23 cellular contexts compared by ENCODE assay signal in the genomic region with DNA sequence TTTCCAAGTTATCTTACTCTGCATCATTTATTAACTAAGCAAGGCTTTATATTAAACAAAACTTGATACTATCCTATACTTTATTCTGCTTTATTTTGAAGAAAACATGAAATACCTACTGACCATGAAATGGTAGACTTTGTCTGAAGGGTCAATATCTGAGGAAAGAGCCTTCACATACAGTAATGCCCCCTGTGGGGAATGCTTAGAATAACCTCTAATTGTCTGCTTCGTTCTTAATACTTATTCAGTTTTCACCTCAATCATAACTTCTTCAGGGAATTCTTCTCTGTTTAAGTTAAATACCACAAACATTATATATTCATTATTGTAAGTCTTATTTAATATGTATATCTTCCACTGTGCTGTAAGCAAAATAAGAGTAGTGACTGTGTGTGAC.
"Had no signal": no experiment of that assay in that cellular context is flagged by ENCODE, and none has a peak within 500 bp of the region (broad histone marks: within the 10 kb centered on the region; RNA-seq: fewer than 3 reads in every experiment).

No MANE protein-coding gene starts in this region.

- H3K36me3 ChIP-seq: left ventricle myocardium inferior, lower lobe of right lung, prostate gland, spleen, tibial nerve had no signal

- H3K27me3 Mint-ChIP-seq: dendritic cell treated with granulocyte-macrophage colony-stimulating factor and Interleukin-4, amounts not matched to agents 40 ng/mL and 50 ng/mL, for 4 days; memory B cell; natural killer cell treated with Interleukin-12 subunit alpha and Interleukin-12 subunit beta and Interleukin-15 and Interleukin-18, amount 100 ng/mL, for 72 hours; stimulated activated memory B cell treated with anti-CD40 and anti-IgM and Interleukin-4, amounts not matched to agents 10 μg/mL and 1 μg/mL and 100 μg/mL, for 72 hours; stimulated activated naive CD8-positive, alpha-beta T cell treated with anti-CD3 and anti-CD28 coated beads, Interleukin-15, amount 100 ng/mL, for 72 hours had no signal

- H3K79me2 ChIP-seq: hepatocyte, parathyroid adenoma had no signal

- H3K27ac ChIP-seq: foreskin keratinocyte, hepatocyte, left ventricle myocardium inferior, lower lobe of right lung, parathyroid adenoma, prostate gland, spleen, testis, tibial nerve had no signal

- H3K9me3 Mint-ChIP-seq: dendritic cell treated with granulocyte-macrophage colony-stimulating factor and Interleukin-4, amounts not matched to agents 40 ng/mL and 50 ng/mL, for 4 days; memory B cell; stimulated activated memory B cell treated with anti-CD40 and anti-IgM and Interleukin-4, amounts not matched to agents 10 μg/mL and 1 μg/mL and 100 μg/mL, for 72 hours; stimulated activated naive CD8-positive, alpha-beta T cell treated with anti-CD3 and anti-CD28 coated beads, Interleukin-15, amount 100 ng/mL, for 72 hours had no signal

- H2AFZ ChIP-seq: hepatocyte, parathyroid adenoma had no signal

- H3K36me3 Mint-ChIP-seq: memory B cell; natural killer cell treated with Interleukin-12 subunit alpha and Interleukin-12 subunit beta and Interleukin-15 and Interleukin-18, amount 100 ng/mL, for 72 hours; stimulated activated memory B cell treated with anti-CD40 and anti-IgM and Interleukin-4, amounts not matched to agents 10 μg/mL and 1 μg/mL and 100 μg/mL, for 72 hours had no signal

- H3K9ac ChIP-seq: parathyroid adenoma had no signal

- H3K4me1 Mint-ChIP-seq: memory B cell; stimulated activated memory B cell treated with anti-CD40 and anti-IgM and Interleukin-4, amounts not matched to agents 10 μg/mL and 1 μg/mL and 100 μg/mL, for 72 hours; stimulated activated naive CD8-positive, alpha-beta T cell treated with anti-CD3 and anti-CD28 coated beads, Interleukin-15, amount 100 ng/mL, for 72 hours had no signal

- H3K4me3 Mint-ChIP-seq: dendritic cell treated with granulocyte-macrophage colony-stimulating factor and Interleukin-4, amounts not matched to agents 40 ng/mL and 50 ng/mL, for 4 days; memory B cell; natural killer cell treated with Interleukin-12 subunit alpha and Interleukin-12 subunit beta and Interleukin-15 and Interleukin-18, amount 100 ng/mL, for 72 hours; stimulated activated memory B cell treated with anti-CD40 and anti-IgM and Interleukin-4, amounts not matched to agents 10 μg/mL and 1 μg/mL and 100 μg/mL, for 72 hours; stimulated activated naive CD8-positive, alpha-beta T cell treated with anti-CD3 and anti-CD28 coated beads, Interleukin-15, amount 100 ng/mL, for 72 hours had no signal

- H3K4me3 ChIP-seq: hepatocyte, left ventricle myocardium inferior, lower lobe of right lung, prostate gland, spleen, testis, tibial nerve had no signal

- H3K9me3 ChIP-seq: left ventricle myocardium inferior, lower lobe of right lung, spleen, testis, tibial nerve had no signal

- H3K27me3 ChIP-seq: foreskin keratinocyte, hepatocyte, spleen, testis, tibial nerve had no signal

- H3K27ac Mint-ChIP-seq: dendritic cell treated with granulocyte-macrophage colony-stimulating factor and Interleukin-4, amounts not matched to agents 40 ng/mL and 50 ng/mL, for 4 days; memory B cell; natural killer cell treated with Interleukin-12 subunit alpha and Interleukin-12 subunit beta and Interleukin-15 and Interleukin-18, amount 100 ng/mL, for 72 hours; stimulated activated memory B cell treated with anti-CD40 and anti-IgM and Interleukin-4, amounts not matched to agents 10 μg/mL and 1 μg/mL and 100 μg/mL, for 72 hours; stimulated activated naive CD8-positive, alpha-beta T cell treated with anti-CD3 and anti-CD28 coated beads, Interleukin-15, amount 100 ng/mL, for 72 hours had no signal

- H3K4me1 ChIP-seq: foreskin keratinocyte, left ventricle myocardium inferior, lower lobe of right lung, parathyroid adenoma, prostate gland, spleen, testis, tibial nerve had no signal

- H3K4me2 ChIP-seq: hepatocyte had no signal

- ATAC-seq: foreskin keratinocyte; left cardiac atrium; lower lobe of right lung; natural killer cell treated with Interleukin-12 subunit alpha and Interleukin-12 subunit beta and Interleukin-15 and Interleukin-18, amount 100 ng/mL, for 72 hours; sciatic nerve; stimulated activated memory B cell treated with anti-CD40 and anti-IgM and Interleukin-4, amounts not matched to agents 10 μg/mL and 1 μg/mL and 100 μg/mL, for 72 hours; stimulated activated naive CD8-positive, alpha-beta T cell treated with anti-CD3 and anti-CD28 coated beads, Interleukin-15, amount 100 ng/mL, for 72 hours had no signal

- DNase-seq: erythroblast; foreskin keratinocyte; head of caudate nucleus; kidney; left cardiac atrium; left ventricle myocardium inferior; lower lobe of right lung; midbrain; spleen; stimulated activated CD4-positive, alpha-beta T cell treated with anti-CD3 and anti-CD28 coated beads, Interleukin-15, amount 100 ng/mL, for 24 hours; stimulated activated CD4-positive, alpha-beta T cell treated with anti-CD3 and anti-CD28 coated beads, Interleukin-1b, Interleukin-23, amount 100 ng/mL, for 48 hours; stimulated activated CD4-positive, alpha-beta T cell treated with anti-CD3 and anti-CD28 coated beads, Interleukin-4, amount 100 ng/mL, for 24 hours; stimulated activated naive CD8-positive, alpha-beta T cell treated with anti-CD3 and anti-CD28 coated beads, Interleukin-15, amount 100 ng/mL, for 72 hours; testis had no signal
